Comparison of ENCODE assay signal across 8 cellular contexts in the genomic region with DNA sequence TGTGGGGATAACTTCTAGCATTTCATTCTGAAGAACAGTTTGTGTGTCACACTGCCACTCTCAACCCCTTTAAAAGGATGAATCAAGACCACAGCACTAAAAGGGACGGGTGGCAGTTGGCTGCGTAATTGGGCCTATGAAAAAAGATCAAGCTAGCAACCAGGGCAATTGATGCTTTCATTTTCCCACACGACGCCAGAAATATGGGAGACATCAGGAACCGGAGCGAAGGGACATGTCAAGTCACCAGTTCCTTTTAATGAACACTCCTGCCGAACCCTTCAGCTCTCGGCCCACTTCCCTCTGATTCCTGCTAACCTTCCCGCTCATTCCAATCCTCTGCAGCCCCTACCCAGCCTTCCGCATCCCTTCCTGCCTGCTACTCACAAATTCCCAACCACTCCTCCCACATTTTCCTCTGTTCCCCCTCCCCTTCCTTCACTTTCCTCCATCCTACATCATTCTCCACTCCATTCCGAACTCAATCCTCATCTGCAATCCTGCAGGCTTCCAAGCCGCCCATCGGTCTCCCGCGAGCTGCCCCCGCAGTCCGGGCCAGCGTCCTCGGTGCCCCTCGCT. TPM values are rescaled to one million over a fixed set of nuclear protein-coding genes. Genes with fewer than 3 reads are reported as not detected.
DNase-seq lines count a peak whose midpoint lies in the region; ATAC-seq, FAIRE-seq and TF ChIP-seq lines count a peak whose summit lies in the region.

No MANE protein-coding gene starts in this region.

- H3K27ac Mint-ChIP-seq in dendritic cell treated with granulocyte-macrophage colony-stimulating factor and Interleukin-4, amounts not matched to agents 40 ng/mL and 50 ng/mL, for 4 days = peak overlapping the region; percentile 96
- H3K27ac Mint-ChIP-seq in stimulated activated memory B cell treated with anti-CD40 and anti-IgM and Interleukin-4, amounts not matched to agents 10 μg/mL and 1 μg/mL and 100 μg/mL, for 72 hours = peak overlapping the region; percentile 89

- H4K20me1 ChIP-seq in HepG2 (ENCODE audit: insufficient read depth, low read length) = no peaks in the 10 kb centered on the region

- peaks cover 11% of the 10 kb centered on the region for H3K4me1 ChIP-seq in HUES64 (ENCODE audit: insufficient read depth, low read length)
- peaks cover 19% of the 10 kb centered on the region for H3K4me1 ChIP-seq in HepG2 (ENCODE audit: insufficient read depth, low read length)

- peak; percentile 65 for DNase-seq in EH (ENCODE audit: low read depth)
- DNase-seq in UCSD-AML1 (lab: John Stamatoyannopoulos, UW; ENCODE audit: unreplicated experiment) = peak; percentile 39
- DNase-seq in HepG2 (ENCODE audit: low spot score) = peak; percentile 7

- H3K4me1 Mint-ChIP-seq in dendritic cell treated with granulocyte-macrophage colony-stimulating factor and Interleukin-4, amounts not matched to agents 40 ng/mL and 50 ng/mL, for 4 days (ENCODE audit: low read depth) = peaks cover 33% of the 10 kb centered on the region
- H3K4me1 Mint-ChIP-seq in stimulated activated memory B cell treated with anti-CD40 and anti-IgM and Interleukin-4, amounts not matched to agents 10 μg/mL and 1 μg/mL and 100 μg/mL, for 72 hours = peaks cover 29% of the 10 kb centered on the region

- no peak; the same call in 2 of the 3 replicates for ATAC-seq in HepG2
- ATAC-seq in stimulated activated memory B cell treated with anti-CD40 and anti-IgM and Interleukin-4, amounts not matched to agents 10 μg/mL and 1 μg/mL and 100 μg/mL, for 72 hours = no peak
- ATAC-seq in GM19035 (IDR thresholded peaks at IDR 0.05; ENCODE audit: unreplicated experiment) = no peak
- ATAC-seq in HG03039 (IDR thresholded peaks at IDR 0.05; ENCODE audit: unreplicated experiment) = no peak

- H3K9me3 Mint-ChIP-seq in dendritic cell treated with granulocyte-macrophage colony-stimulating factor and Interleukin-4, amounts not matched to agents 40 ng/mL and 50 ng/mL, for 4 days = no peaks in the 10 kb centered on the region
- H3K9me3 Mint-ChIP-seq in stimulated activated memory B cell treated with anti-CD40 and anti-IgM and Interleukin-4, amounts not matched to agents 10 μg/mL and 1 μg/mL and 100 μg/mL, for 72 hours = no peaks in the 10 kb centered on the region

- intact Hi-C loops in dendritic cell treated with granulocyte-macrophage colony-stimulating factor and Interleukin-4, amounts not matched to agents 40 ng/mL and 50 ng/mL, for 4 days (cut with micrococcal nuclease) = loop anchor here (1.0 to 10.0 kb wide), 2 partner anchors 34 to 162 kb away; a partner anchor contains a TSS
- intact Hi-C loops in HepG2 (cut with micrococcal nuclease; ENCODE audit: unreplicated experiment) = loop anchor here (1.0 kb wide), 1 partner anchor 34 kb away; a partner anchor contains a TSS

- peaks cover 33% of the 10 kb centered on the region for H3K36me3 Mint-ChIP-seq in dendritic cell treated with granulocyte-macrophage colony-stimulating factor and Interleukin-4, amounts not matched to agents 40 ng/mL and 50 ng/mL, for 4 days (ENCODE audit: low read depth)
- H3K36me3 Mint-ChIP-seq in stimulated activated memory B cell treated with anti-CD40 and anti-IgM and Interleukin-4, amounts not matched to agents 10 μg/mL and 1 μg/mL and 100 μg/mL, for 72 hours = peaks cover 5% of the 10 kb centered on the region

- under 1% methylated on average over 20 of the region's 20 CpGs for WGBS in HUES64
- 2% methylated on average over 20 of the region's 20 CpGs for WGBS in HepG2 (ENCODE audit: low lambda C conversion rate)

- no peaks in the 10 kb centered on the region for H3K27me3 Mint-ChIP-seq in dendritic cell treated with granulocyte-macrophage colony-stimulating factor and Interleukin-4, amounts not matched to agents 40 ng/mL and 50 ng/mL, for 4 days
- no peaks in the 10 kb centered on the region for H3K27me3 Mint-ChIP-seq in stimulated activated memory B cell treated with anti-CD40 and anti-IgM and Interleukin-4, amounts not matched to agents 10 μg/mL and 1 μg/mL and 100 μg/mL, for 72 hours

- H3K9ac ChIP-seq in HUES64 (ENCODE audit: low read depth, low read length) = peak overlapping the region; percentile 79
- peak overlapping the region; percentile 75 for H3K9ac ChIP-seq in HepG2 (ENCODE audit: insufficient read depth, low read depth, low read length)

- TF ChIP-seq CTCF in HepG2 (CRISPR knock-in tag; IDR thresholded peaks at IDR 0.05) = no peak

- H3K79me2 ChIP-seq in HepG2 (ENCODE audit: insufficient read depth, low read length) = peaks cover 15% of the 10 kb centered on the region

- H3K27ac ChIP-seq in HUES64 (ENCODE audit: low read depth, low read length) (peak overlapping the region; percentile 88), HepG2 (ENCODE audit: extremely low read length, insufficient read depth, low read length) (peak overlapping the region; percentile 70)

- no peak overlapping the region for H2AFZ ChIP-seq in HepG2 (ENCODE audit: low read length)

- TF ChIP-seq POLR2A in HepG2 (IDR thresholded peaks at IDR 0.05; ENCODE audit: insufficient read depth in 1 of 2, low read depth in 2 of 2, low read length in 2 of 2) = no peak

- in situ Hi-C loops in HepG2 (cut with HindIII; ENCODE audit: extremely low pct_ligation_motif_present, low pct_unique_long_range_greater_than_20kb) = no loop called here

- H3K9me3 ChIP-seq in HUES64 (ENCODE audit: insufficient read depth, low read depth, low read length) (no peaks in the 10 kb centered on the region), HepG2 (ENCODE audit: low read length) (no peaks in the 10 kb centered on the region)

- peak; percentile 12 for FAIRE-seq in HepG2 (lab: Jason Lieb, UNC)

- H3K36me3 ChIP-seq in HUES64 (ENCODE audit: insufficient read depth, low read length) (no peaks in the 10 kb centered on the region), HepG2 (replicated peaks in 1 of 2; ENCODE audit: control insufficient read depth in 1 of 2, insufficient read depth in 2 of 2, low read length in 2 of 2) (no peaks in the 10 kb centered on the region)

- H3K4me3 ChIP-seq in HUES64 (ENCODE audit: low read length) (peak overlapping the region; percentile 84), HepG2 (replicated peaks in 1 of 3; ENCODE audit: insufficient read depth in 1 of 3, low read depth in 2 of 3, low read length in 3 of 3) (peak overlapping the region; percentile 83 to 88 (median 88))

- POLR2A ChIA-PET in HepG2 (lab: Yijun Ruan, JAX) = interaction anchor here (0.6 to 3.2 kb wide), 15 partner anchors 10 to 580 kb away, joined by 3 to 24 read pairs (median 4); a partner anchor contains a TSS

- H3K27me3 ChIP-seq in HUES64 (ENCODE audit: insufficient read depth, low read length) (no peaks in the 10 kb centered on the region), HepG2 (ENCODE audit: control insufficient read depth in 1 of 2, insufficient read depth in 2 of 2, low read length in 2 of 2) (no peaks in the 10 kb centered on the region; a peak in 1 of 5 replicates)

- peak overlapping the region; percentile 100 for H3K4me3 Mint-ChIP-seq in dendritic cell treated with granulocyte-macrophage colony-stimulating factor and Interleukin-4, amounts not matched to agents 40 ng/mL and 50 ng/mL, for 4 days
- peak overlapping the region; percentile 98 for H3K4me3 Mint-ChIP-seq in stimulated activated memory B cell treated with anti-CD40 and anti-IgM and Interleukin-4, amounts not matched to agents 10 μg/mL and 1 μg/mL and 100 μg/mL, for 72 hours

- TF ChIP-seq EP300 in HepG2 (IDR thresholded peaks at IDR 0.05; ENCODE audit: low read depth in 2 of 2, low read length in 2 of 2) = no peak
- TF ChIP-seq EP300 in HepG2 (CRISPR knock-in tag; IDR thresholded peaks at IDR 0.05; ENCODE audit: borderline replicate concordance) = no peak

- no peak for TF ChIP-seq RAD21 in HepG2 (CRISPR knock-in tag; IDR thresholded peaks at IDR 0.05)

- TSS peak; percentile 76 for BruUV-seq in HepG2 (replicated peaks; lab: Mats Ljungman, UMichigan)

- CTCF ChIA-PET in HepG2 (lab: Yijun Ruan, JAX; ENCODE audit: low intra/inter-chr PET ratio, low total read pairs) = no interaction called here

- peak overlapping the region; percentile 99 for H3K4me2 ChIP-seq in HepG2 (ENCODE audit: low read depth, low read length)

RNA-seq across cellular contexts. Expression of a gene that starts 0.7 kb away (rescaled TPM):
- polyA plus RNA-seq in HUES64 (2013, experiment 1 of 2) = 17.3 TPM
- 19.9 TPM for polyA plus RNA-seq in HUES64 (2013, experiment 2 of 2)
- total RNA-seq in HepG2 (2016; rRNA removed; fragmentation: Illumina TruSeq; extraction: Trizol) = 4.8 and 5.4 TPM in 2 replicates
- total RNA-seq in HepG2 (2016; cell fraction: cytosol; rRNA removed; fragmentation: Illumina TruSeq; extraction: Trizol; ENCODE audit: low read depth) = 2.2 and 2.5 TPM in 2 replicates
- total RNA-seq in HepG2 (2016; cell fraction: insoluble cytoplasmic fraction; rRNA removed; fragmentation: Illumina TruSeq; extraction: Trizol) = 4.9 and 5.0 TPM in 2 replicates
- total RNA-seq in HepG2 (2016; cell fraction: membrane; rRNA removed; fragmentation: Illumina TruSeq; extraction: Trizol) = 4.9 and 5.0 TPM in 2 replicates
- 4.3 and 4.8 TPM in 2 replicates for total RNA-seq in HepG2 (2016; cell fraction: nucleus; rRNA removed; fragmentation: Illumina TruSeq; extraction: Trizol)
- polyA plus RNA-seq in HepG2 (2011; rRNA removed) = 7.3 and 7.5 TPM in 2 replicates
- polyA plus RNA-seq in HepG2 (2011; cell fraction: cytosol; rRNA removed) = 4.0 and 5.0 TPM in 2 replicates
- 6.5 and 9.9 TPM in 2 replicates for polyA plus RNA-seq in HepG2 (2011; cell fraction: nucleus; rRNA removed)
- polyA plus RNA-seq in HepG2 (2012) = 4.8 and 6.4 TPM in 2 replicates
- polyA plus RNA-seq in HepG2 (2016; cell fraction: cytosol; fragmentation: Illumina TruSeq; extraction: Trizol; ENCODE audit: low read depth) = 0.69 and 1.1 TPM in 2 replicates
- 5.5 TPM in 2 replicates for polyA plus RNA-seq in HepG2 (2016; cell fraction: insoluble cytoplasmic fraction; fragmentation: Illumina TruSeq; extraction: Trizol; ENCODE audit: low read depth)
- polyA plus RNA-seq in HepG2 (2016; cell fraction: membrane; fragmentation: Illumina TruSeq; extraction: Trizol; ENCODE audit: low read depth) = 2.9 and 3.9 TPM in 2 replicates
- polyA plus RNA-seq in HepG2 (2016; cell fraction: nucleus; fragmentation: Illumina TruSeq; extraction: Trizol; ENCODE audit: insufficient read depth, low read depth) = 12.1 and 14.0 TPM in 2 replicates
- polyA minus RNA-seq in HepG2 (2011; rRNA and poly(A)+ RNA removed; ENCODE audit: low replicate concordance) = 8.0 and 14.3 TPM in 2 replicates
- polyA minus RNA-seq in HepG2 (2011; cell fraction: cytosol; rRNA and poly(A)+ RNA removed) = 4.0 and 7.0 TPM in 2 replicates
- polyA minus RNA-seq in HepG2 (2011; cell fraction: nucleus; rRNA and poly(A)+ RNA removed) = 7.2 and 7.6 TPM in 2 replicates

RNA-seq across cellular contexts. Expression of a gene that starts 34.5 kb away (rescaled TPM):
- 22.8 TPM for polyA plus RNA-seq in HUES64 (2013, experiment 1 of 2)
- polyA plus RNA-seq in HUES64 (2013, experiment 2 of 2) = 22.4 TPM
- 31.3 and 43.3 TPM in 2 replicates for total RNA-seq in HepG2 (2016; rRNA removed; fragmentation: Illumina TruSeq; extraction: Trizol)
- 38.9 and 41.9 TPM in 2 replicates for total RNA-seq in HepG2 (2016; cell fraction: cytosol; rRNA removed; fragmentation: Illumina TruSeq; extraction: Trizol; ENCODE audit: low read depth)
- total RNA-seq in HepG2 (2016; cell fraction: insoluble cytoplasmic fraction; rRNA removed; fragmentation: Illumina TruSeq; extraction: Trizol) = 30.1 and 43.5 TPM in 2 replicates
- total RNA-seq in HepG2 (2016; cell fraction: membrane; rRNA removed; fragmentation: Illumina TruSeq; extraction: Trizol) = 40.9 and 47.5 TPM in 2 replicates
- total RNA-seq in HepG2 (2016; cell fraction: nucleus; rRNA removed; fragmentation: Illumina TruSeq; extraction: Trizol) = 60.1 and 72.7 TPM in 2 replicates
- 81.5 and 87.7 TPM in 2 replicates for polyA plus RNA-seq in HepG2 (2011; rRNA removed)
- polyA plus RNA-seq in HepG2 (2011; cell fraction: cytosol; rRNA removed) = 67.1 and 81.9 TPM in 2 replicates
- polyA plus RNA-seq in HepG2 (2011; cell fraction: nucleus; rRNA removed) = 87.7 and 105 TPM in 2 replicates
- polyA plus RNA-seq in HepG2 (2012) = 69.6 and 72.9 TPM in 2 replicates
- polyA plus RNA-seq in HepG2 (2016; cell fraction: cytosol; fragmentation: Illumina TruSeq; extraction: Trizol; ENCODE audit: low read depth) = 16.7 and 17.0 TPM in 2 replicates
- 35.1 and 35.4 TPM in 2 replicates for polyA plus RNA-seq in HepG2 (2016; cell fraction: insoluble cytoplasmic fraction; fragmentation: Illumina TruSeq; extraction: Trizol; ENCODE audit: low read depth)
- polyA plus RNA-seq in HepG2 (2016; cell fraction: membrane; fragmentation: Illumina TruSeq; extraction: Trizol; ENCODE audit: low read depth) = 34.3 and 34.9 TPM in 2 replicates
- 140 and 146 TPM in 2 replicates for polyA plus RNA-seq in HepG2 (2016; cell fraction: nucleus; fragmentation: Illumina TruSeq; extraction: Trizol; ENCODE audit: insufficient read depth, low read depth)
- polyA minus RNA-seq in HepG2 (2011; rRNA and poly(A)+ RNA removed; ENCODE audit: low replicate concordance) = 91.2 and 186 TPM in 2 replicates
- polyA minus RNA-seq in HepG2 (2011; cell fraction: cytosol; rRNA and poly(A)+ RNA removed) = 27.8 and 37.3 TPM in 2 replicates
- 53.9 and 66.5 TPM in 2 replicates for polyA minus RNA-seq in HepG2 (2011; cell fraction: nucleus; rRNA and poly(A)+ RNA removed)

RNA-seq across cellular contexts. Expression of a gene that starts 56.5 kb away (rescaled TPM):
- polyA plus RNA-seq in HUES64 (2013, experiment 1 of 2) = 36.2 TPM
- polyA plus RNA-seq in HUES64 (2013, experiment 2 of 2) = 31.1 TPM
- total RNA-seq in HepG2 (2016; rRNA removed; fragmentation: Illumina TruSeq; extraction: Trizol) = 46.0 and 71.7 TPM in 2 replicates
- total RNA-seq in HepG2 (2016; cell fraction: cytosol; rRNA removed; fragmentation: Illumina TruSeq; extraction: Trizol; ENCODE audit: low read depth) = 12.8 and 15.2 TPM in 2 replicates
- total RNA-seq in HepG2 (2016; cell fraction: insoluble cytoplasmic fraction; rRNA removed; fragmentation: Illumina TruSeq; extraction: Trizol) = 46.0 and 72.7 TPM in 2 replicates
- total RNA-seq in HepG2 (2016; cell fraction: membrane; rRNA removed; fragmentation: Illumina TruSeq; extraction: Trizol) = 27.2 and 30.1 TPM in 2 replicates
- total RNA-seq in HepG2 (2016; cell fraction: nucleus; rRNA removed; fragmentation: Illumina TruSeq; extraction: Trizol) = 88.4 and 99.6 TPM in 2 replicates
- 69.0 and 77.0 TPM in 2 replicates for polyA plus RNA-seq in HepG2 (2011; rRNA removed)
- 49.4 and 74.9 TPM in 2 replicates for polyA plus RNA-seq in HepG2 (2011; cell fraction: cytosol; rRNA removed)
- 104 and 109 TPM in 2 replicates for polyA plus RNA-seq in HepG2 (2011; cell fraction: nucleus; rRNA removed)
- 45.2 and 67.1 TPM in 2 replicates for polyA plus RNA-seq in HepG2 (2012)
- 4.6 and 4.8 TPM in 2 replicates for polyA plus RNA-seq in HepG2 (2016; cell fraction: cytosol; fragmentation: Illumina TruSeq; extraction: Trizol; ENCODE audit: low read depth)
- 28.1 and 31.7 TPM in 2 replicates for polyA plus RNA-seq in HepG2 (2016; cell fraction: insoluble cytoplasmic fraction; fragmentation: Illumina TruSeq; extraction: Trizol; ENCODE audit: low read depth)
- polyA plus RNA-seq in HepG2 (2016; cell fraction: membrane; fragmentation: Illumina TruSeq; extraction: Trizol; ENCODE audit: low read depth) = 11.2 and 12.2 TPM in 2 replicates
- 95.3 and 96.3 TPM in 2 replicates for polyA plus RNA-seq in HepG2 (2016; cell fraction: nucleus; fragmentation: Illumina TruSeq; extraction: Trizol; ENCODE audit: insufficient read depth, low read depth)
- polyA minus RNA-seq in HepG2 (2011; rRNA and poly(A)+ RNA removed; ENCODE audit: low replicate concordance) = 122 and 227 TPM in 2 replicates
- 58.3 and 68.0 TPM in 2 replicates for polyA minus RNA-seq in HepG2 (2011; cell fraction: cytosol; rRNA and poly(A)+ RNA removed)
- 136 and 147 TPM in 2 replicates for polyA minus RNA-seq in HepG2 (2011; cell fraction: nucleus; rRNA and poly(A)+ RNA removed)

Comparison
In these comparisons a context has a peak if more than half of its experiments do, and no peak if none do; other contexts are left out.
1. DNase-seq: peak in every context shown above with its lines; median percentile 65 in EH; 39 in UCSD-AML1; 7 in HepG2.